Comparison of ENCODE assay signal across 34 cellular contexts in the genomic region with DNA sequence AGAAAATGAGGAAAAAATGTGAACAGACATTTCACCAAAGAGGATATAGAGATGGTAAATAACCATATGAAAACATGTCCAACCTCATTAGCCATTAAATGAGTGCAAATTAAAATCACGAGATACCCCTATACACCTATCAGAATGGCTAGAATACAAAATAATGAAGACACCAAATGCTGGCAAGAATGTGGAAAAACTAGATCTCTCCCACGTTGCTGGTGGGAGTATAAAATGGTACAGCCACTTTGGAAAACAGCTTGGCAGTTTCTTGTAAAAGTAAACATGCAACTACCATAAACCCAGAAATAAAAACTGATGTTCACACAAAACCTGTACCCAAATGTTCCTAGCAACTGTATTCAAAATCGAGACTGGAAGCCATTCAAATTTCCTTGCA. TPM values are rescaled to one million over a fixed set of nuclear protein-coding genes. Genes with fewer than 3 reads are reported as not detected.
"Had no signal": no experiment of that assay in that cellular context is flagged by ENCODE, and none has a peak within 500 bp of the region (broad histone marks: within the 10 kb centered on the region; RNA-seq: fewer than 3 reads in every experiment).

No MANE protein-coding gene starts in this region.

- H3K4me1 ChIP-seq: ascending aorta had no signal

- H3K27me3 ChIP-seq: ascending aorta, cardiac muscle cell had no signal

- DNase-seq: activated B cell treated with CpG ODN at 0.5 μM for 24 hours; activated CD4-positive, alpha-beta memory T cell treated with anti-CD3 and anti-CD28 coated beads for 36 hours; activated CD4-positive, alpha-beta T cell treated with anti-CD3 and anti-CD28 coated beads for 4 hours; activated CD4-positive, alpha-beta T cell treated with anti-CD3 and anti-CD28 coated beads, Interleukin-2, amount 10 ng/mL, durations not matched to agents 24 days and 14 days; activated CD4-positive, alpha-beta T cell treated with anti-CD3 and anti-CD28 coated beads, Interleukin-2, amount 50 U/mL, for 1 hour; activated CD4-positive, alpha-beta T cell treated with anti-CD3 and anti-CD28 coated beads, Interleukin-2, amount 50 U/mL, for 4 hours; activated CD4-positive, CD25-positive, alpha-beta regulatory T cell treated with anti-CD3 and anti-CD28 coated beads, Interleukin-2, amount 50 U/mL, for 72 hours; activated CD8-positive, alpha-beta memory T cell treated with anti-CD3 and anti-CD28 coated beads, Interleukin-2, amount 50 U/mL, for 4 hours; activated CD8-positive, alpha-beta T cell treated with anti-CD3 and anti-CD28 coated beads for 36 hours; activated effector memory CD4-positive, alpha-beta T cell treated with anti-CD3 and anti-CD28 coated beads, Interleukin-2, amount 50 U/mL, for 16 hours; activated naive CD4-positive, alpha-beta T cell treated with anti-CD3 and anti-CD28 coated beads, Interleukin-2, amount 10 ng/mL, durations not matched to agents 7 days and 5 days; activated naive CD4-positive, alpha-beta T cell treated with Interleukin-2 at 50 U/mL for 16 hours; activated naive CD8-positive, alpha-beta T cell treated with anti-CD3 and anti-CD28 coated beads, Interleukin-2, amount 10 ng/mL, durations not matched to agents 7 days and 5 days; activated naive CD8-positive, alpha-beta T cell treated with anti-CD3 and anti-CD28 coated beads, Interleukin-2, amount 50 U/mL, for 24 hours; activated T-cell treated with anti-CD3 and anti-CD28 coated beads for 4 hours; activated T-cell treated with anti-CD3 and anti-CD28 coated beads, Interleukin-2, amount 50 U/mL, for 1 hour; activated T-cell treated with anti-CD3 and anti-CD28 coated beads, Interleukin-2, amount 50 U/mL, for 4 hours; activated T-cell treated with anti-CD3 and anti-CD28 coated beads, Interleukin-2, amount 50 U/mL, for 72 hours; amygdala; anterior cingulate cortex; caudate nucleus; cerebellar nuclear complex; T-helper 1 cell; T-helper 2 cell; T-helper 9 cell had no signal

- H3K9me3 ChIP-seq: ascending aorta had no signal

- H3K27ac ChIP-seq: ascending aorta, cardiac muscle cell, VCaP had no signal

- H3K36me3 ChIP-seq: ascending aorta, cardiac muscle cell had no signal

- H3K4me3 ChIP-seq: ascending aorta, cardiac muscle cell had no signal

RNA-seq across cellular contexts. Expression of a gene that starts 38.3 kb away (rescaled TPM):
- total RNA-seq: activated CD4-positive, alpha-beta memory T cell treated with anti-CD3 and anti-CD28 coated beads for 36 hours; activated CD4-positive, alpha-beta T cell treated with anti-CD3 and anti-CD28 coated beads, Interleukin-2, amount 10 ng/mL, durations not matched to agents 24 days and 14 days; activated CD8-positive, alpha-beta memory T cell treated with anti-CD3 and anti-CD28 coated beads for 36 hours; activated CD8-positive, alpha-beta T cell treated with anti-CD3 and anti-CD28 coated beads for 36 hours; activated naive CD8-positive, alpha-beta T cell treated with anti-CD3 and anti-CD28 coated beads, Interleukin-2, amount 10 ng/mL, durations not matched to agents 7 days and 5 days; activated T-cell treated with anti-CD3 and anti-CD28 coated beads, Interleukin-2, amount 50 U/mL, for 4 hours; activated T-cell treated with anti-CD3 and anti-CD28 coated beads, Interleukin-2, amount 50 U/mL, for 72 hours; activated T-helper 1 cell treated with anti-CD3 and anti-CD28 coated beads, Interleukin-12 subunit alpha, Interleukin-12 subunit beta, Interleukin-2, Interleukin-4 antibody, amounts not matched to agents 30 ng/mL and 10 ng/mL and 1 ng/mL, durations not matched to agents 14 hours and 24 hours and 36 hours; activated T-helper 17 cell treated with anti-CD3 and anti-CD28 coated beads, Interleukin-2, amount 50 U/mL, for 72 hours; ascending aorta; bronchial epithelial cell; cardiac muscle cell; chondrocyte had no signal
- polyA plus RNA-seq: adipose tissue, cardiac muscle cell had no signal
